In genomic region chr4:152577708-152578421, GRCh38 we compare ENCODE assay signal across 11 cellular contexts. TPM values are rescaled to one million over a fixed set of nuclear protein-coding genes. Genes with fewer than 3 reads are reported as not detected.
DNase-seq lines count a peak whose midpoint lies in the region; ATAC-seq and TF ChIP-seq lines count a peak whose summit lies in the region.
"Had no signal": no experiment of that assay in that cellular context is flagged by ENCODE, and none has a peak within 500 bp of the region (broad histone marks: within the 10 kb centered on the region; RNA-seq: fewer than 3 reads in every experiment).

No MANE protein-coding gene starts in this region.

- no peak overlapping the region for H3K27ac Mint-ChIP-seq in activated B cell treated with CpG ODN at 0.5 μM for 24 hours

- no peak for TF ChIP-seq CTCF in activated B cell treated with CpG ODN at 0.5 μM for 24 hours (IDR thresholded peaks at IDR 0.05)

- no peak overlapping the region for H3K4me3 Mint-ChIP-seq in activated B cell treated with CpG ODN at 0.5 μM for 24 hours

- no peaks in the 10 kb centered on the region for H3K27me3 Mint-ChIP-seq in activated B cell treated with CpG ODN at 0.5 μM for 24 hours

- ATAC-seq in GM21528 (IDR thresholded peaks at IDR 0.05; ENCODE audit: low FRiP score, unreplicated experiment) (peak; percentile 74), HG03521 (IDR thresholded peaks at IDR 0.05; ENCODE audit: unreplicated experiment) (peak; percentile 65), activated B cell treated with CpG ODN at 0.5 μM for 24 hours (ENCODE audit: low read depth) (peak; percentile 31), HG03039 (IDR thresholded peaks at IDR 0.05; ENCODE audit: unreplicated experiment) (no peak), HG02763 (IDR thresholded peaks at IDR 0.05; ENCODE audit: unreplicated experiment) (no peak), Right ventricle myocardium inferior (no peak), sciatic nerve (no peak)

- no peaks in the 10 kb centered on the region for H3K4me1 Mint-ChIP-seq in activated B cell treated with CpG ODN at 0.5 μM for 24 hours

- peaks cover 4% of the 10 kb centered on the region for H3K9me3 Mint-ChIP-seq in activated B cell treated with CpG ODN at 0.5 μM for 24 hours

- no peaks in the 10 kb centered on the region for H3K36me3 Mint-ChIP-seq in activated B cell treated with CpG ODN at 0.5 μM for 24 hours (ENCODE audit: low read depth)

- POLR2A ChIA-PET in activated B cell treated with CpG ODN at 0.5 μM for 24 hours (lab: Charles Lee), result interaction anchor here (1.0 kb wide), 1 partner anchor 77 kb away, joined by 3 read pairs; no protein-coding TSS in a partner anchor

- intact Hi-C loops in activated B cell treated with CpG ODN at 0.5 μM for 24 hours (cut with micrococcal nuclease) (no loop called here), Right ventricle myocardium inferior (cut with DNase I) (no loop called here), sciatic nerve (cut with DNase I) (no loop called here)

- DNase-seq in GF-D8 (lab: John Stamatoyannopoulos, UW) (peak; percentile 23), activated B cell treated with CpG ODN at 0.5 μM for 24 hours (no peak), Right ventricle myocardium inferior (ENCODE audit: missing footprints) (no peak), sciatic nerve (ENCODE audit: low spot score) (no peak)
- DNase-seq: HCEC 1CT; NCI-H2081; stimulated activated naive CD4-positive, alpha-beta T cell had no signal

- CTCF ChIA-PET in activated B cell treated with CpG ODN at 0.5 μM for 24 hours (lab: Charles Lee), result interaction anchor here (1.1 to 2.6 kb wide), 2 partner anchors 63 to 76 kb away, joined by 3 to 7 read pairs; no protein-coding TSS in a partner anchor

RNA-seq across cellular contexts. Expression of gene FBXW7, which starts 42.0 kb away (rescaled TPM):
- total RNA-seq in activated B cell treated with CpG ODN at 0.5 μM for 24 hours (96.5 and 102 TPM in 2 replicates), Right ventricle myocardium inferior (55.9 TPM), sciatic nerve (85.0 TPM)

Comparison
In these comparisons a context has a peak if more than half of its experiments do, and no peak if none do; other contexts are left out.
1. ATAC-seq: peak in GM21528 (single experiment), HG03521 (single experiment) and activated B cell treated with CpG ODN at 0.5 μM for 24 hours (single experiment); none in HG03039 (single experiment), HG02763 (single experiment), Right ventricle myocardium inferior (single experiment) and sciatic nerve (single experiment).